ENCODE assay signal across 20 cellular contexts in the genomic region with DNA sequence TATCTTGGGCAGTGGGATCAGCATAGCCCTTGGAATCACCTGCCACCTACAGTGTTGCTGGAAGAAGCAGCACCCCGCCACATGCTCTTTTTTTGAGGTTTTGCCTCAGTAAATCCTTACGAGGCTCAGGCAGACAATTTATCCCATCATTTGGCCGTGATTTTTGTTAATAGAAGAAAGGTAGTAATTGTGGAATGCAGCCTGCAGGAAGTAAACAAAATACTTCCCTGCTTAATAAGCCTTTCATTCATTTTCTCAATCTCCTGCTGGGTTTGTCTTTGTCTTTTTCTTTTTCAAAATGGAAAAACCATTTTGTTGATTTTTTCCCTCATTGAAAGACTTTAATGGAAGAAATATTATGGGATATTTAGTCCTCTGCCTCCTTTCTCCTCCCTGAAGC.
DNase-seq lines count a peak whose midpoint lies in the region; FAIRE-seq and TF ChIP-seq lines count a peak whose summit lies in the region.
"Had no signal": no experiment of that assay in that cellular context is flagged by ENCODE, and none has a peak within 500 bp of the region (broad histone marks: within the 10 kb centered on the region; RNA-seq: fewer than 3 reads in every experiment).

No MANE protein-coding gene starts in this region.

- H2AFZ ChIP-seq in OCI-LY3 (ENCODE audit: low read depth, low read length) (0 out of 2 replicates have a peak overlapping the region, but pooled peaks have one; percentile 15), osteoblast (ENCODE audit: low read length) (no peak overlapping the region)

- H4K20me1 ChIP-seq in OCI-LY3 (ENCODE audit: insufficient read depth, low read length) (no peaks in the 10 kb centered on the region), osteoblast (ENCODE audit: insufficient read depth, low read length) (no peaks in the 10 kb centered on the region)
- H4K20me1 ChIP-seq: BLaER1 treated with 17β-estradiol and CSF1 and Interleukin-3, amounts not matched to agents 10 nM and 100 nM had no signal

- no peak for TF ChIP-seq CTCF in OCI-LY3 (IDR thresholded peaks at IDR 0.05; ENCODE audit: low read depth, low read length)
- no peak for TF ChIP-seq CTCF in fibroblast of villous mesenchyme (IDR thresholded peaks at IDR 0.05; ENCODE audit: insufficient read depth, low read depth, low read length)
- TF ChIP-seq CTCF in osteoblast (IDR thresholded peaks at IDR 0.05; ENCODE audit: extremely low read depth, low read depth, low read length): no peak

- H3K9me3 ChIP-seq in HUES48 (ENCODE audit: control insufficient read depth, insufficient read depth, low read length) (0 out of 2 replicates have a peak, but pooled peaks cover 1% of the 10 kb centered on the region), OCI-LY3 (ENCODE audit: insufficient read depth, low read length) (no peaks in the 10 kb centered on the region), osteoblast (ENCODE audit: low read depth, low read length) (no peaks in the 10 kb centered on the region)
- H3K9me3 ChIP-seq: A549 had no signal

- intact Hi-C loops in posterior vena cava (cut with DNase I): no loop called here

- DNase-seq in COR-L47 (lab: John Stamatoyannopoulos, UW) (peak; percentile 31), fibroblast of villous mesenchyme (ENCODE audit: low read depth) (peak; percentile 8), posterior vena cava (ENCODE audit: low spot score) (no peak), osteoblast (ENCODE audit: insufficient read length, low spot score, missing footprints) (no peak), HTR-8/SVneo (ENCODE audit: insufficient read length, low spot score) (no peak)
- DNase-seq in stimulated activated CD4-positive, alpha-beta T cell treated with anti-CD3 and anti-CD28 coated beads, Interleukin-15, amount 100 ng/mL, for 24 hours: no peak
- DNase-seq: CD8-positive, alpha-beta T cell; Kasumi-1; NCI-H1092 treated with DMSO at 0.1 percent for 48 hours; NCI-H187; NCI-H345; NCI-H524 treated with DMSO at 0.1 percent for 48 hours; SW 1271 had no signal

- H3K4me1 ChIP-seq in HUES48 (ENCODE audit: control insufficient read depth, insufficient read depth, low read length) (peaks cover 18% of the 10 kb centered on the region), OCI-LY3 (ENCODE audit: low read length) (peaks cover 55% of the 10 kb centered on the region), osteoblast (ENCODE audit: insufficient read depth, low read length) (no peaks in the 10 kb centered on the region)
- H3K4me1 ChIP-seq: A549 had no signal

- H3K27me3 ChIP-seq in HUES48 (ENCODE audit: control insufficient read depth, insufficient read depth, low read length): peaks cover 10% of the 10 kb centered on the region
- H3K27me3 ChIP-seq in OCI-LY3 (ENCODE audit: low read depth, low read length): no peaks in the 10 kb centered on the region
- H3K27me3 ChIP-seq in osteoblast (ENCODE audit: insufficient read depth, low read length): peaks cover 14% of the 10 kb centered on the region
- H3K27me3 ChIP-seq: BLaER1 treated with 17β-estradiol and CSF1 and Interleukin-3, amounts not matched to agents 10 nM and 100 nM had no signal

- H3K4me2 ChIP-seq in OCI-LY3 (ENCODE audit: low read length): peak overlapping the region; percentile 85
- H3K4me2 ChIP-seq in osteoblast (ENCODE audit: insufficient read depth, low read length): no peak overlapping the region
- H3K4me2 ChIP-seq: A549 had no signal

- no peaks in the 10 kb centered on the region for H3K79me2 ChIP-seq in OCI-LY3 (ENCODE audit: low read length)
- no peaks in the 10 kb centered on the region for H3K79me2 ChIP-seq in osteoblast (ENCODE audit: insufficient read depth, low read length)

- no peak for FAIRE-seq in HTR-8/SVneo (lab: Jason Lieb, UNC)
- FAIRE-seq: A549, D721Med, H54, RCC 7860 had no signal

- peak overlapping the region; percentile 19 for H3K27ac ChIP-seq in HUES48 (ENCODE audit: low read depth, low read length)
- peak overlapping the region; percentile 98 for H3K27ac ChIP-seq in OCI-LY3 (ENCODE audit: low read length)
- H3K27ac ChIP-seq in osteoblast (ENCODE audit: low read depth, low read length): no peak overlapping the region
- H3K27ac ChIP-seq: A549 had no signal

- H3K9ac ChIP-seq in HUES48 (ENCODE audit: low read depth, low read length): no peak overlapping the region
- H3K9ac ChIP-seq in OCI-LY3 (ENCODE audit: low read length): peak overlapping the region; percentile 88; the same call in 1 of the 2 replicates
- H3K9ac ChIP-seq: BLaER1 treated with 17β-estradiol and CSF1 and Interleukin-3, amounts not matched to agents 10 nM and 100 nM had no signal

- no peak overlapping the region for H3K4me3 ChIP-seq in HUES48 (ENCODE audit: low read depth, low read length)
- no peak overlapping the region; the same call in 1 of the 2 replicates for H3K4me3 ChIP-seq in OCI-LY3 (ENCODE audit: low read length)
- H3K4me3 ChIP-seq in fibroblast of villous mesenchyme (ENCODE audit: low read depth, low read length): no peak overlapping the region
- H3K4me3 ChIP-seq in osteoblast (ENCODE audit: insufficient read depth, low read length): no peak overlapping the region
- H3K4me3 ChIP-seq: A549; BLaER1 treated with 17β-estradiol and CSF1 and Interleukin-3, amounts not matched to agents 10 nM and 100 nM had no signal

- H3K36me3 ChIP-seq in HUES48 (ENCODE audit: control insufficient read depth, insufficient read depth, low read length): no peaks in the 10 kb centered on the region
- no peaks in the 10 kb centered on the region for H3K36me3 ChIP-seq in OCI-LY3 (replicated peaks; ENCODE audit: low read depth, low read length)
- H3K36me3 ChIP-seq in osteoblast (ENCODE audit: insufficient read depth, low read length): no peaks in the 10 kb centered on the region

Comparison
In these comparisons a context has a peak if more than half of its experiments do, and no peak if none do; other contexts are left out.
1. DNase-seq: peak in COR-L47 (single experiment) and fibroblast of villous mesenchyme (single experiment); none in posterior vena cava (single experiment), osteoblast (single experiment), HTR-8/SVneo (single experiment) and stimulated activated CD4-positive, alpha-beta T cell treated with anti-CD3 and anti-CD28 coated beads, Interleukin-15, amount 100 ng/mL, for 24 hours (single experiment).